13 cellular contexts compared by ENCODE assay signal in genomic region chr10:5843814-5844705, GRCh38. TPM values are rescaled to one million over a fixed set of nuclear protein-coding genes. Genes with fewer than 3 reads are reported as not detected.
A peak's percentile ranks its signal among the peaks of the same experiment; 100 is the strongest.
DNase-seq lines count a peak whose midpoint lies in the region; ATAC-seq and TF ChIP-seq lines count a peak whose summit lies in the region.
"Had no signal": no experiment of that assay in that cellular context is flagged by ENCODE, and none has a peak within 500 bp of the region (broad histone marks: within the 10 kb centered on the region; RNA-seq: fewer than 3 reads in every experiment).

No MANE protein-coding gene starts in this region.

- intact Hi-C loops in spleen (cut with DNase I; ENCODE audit: low total_unique reads), result no loop called here
- intact Hi-C loops in lower leg skin (cut with DNase I; ENCODE audit: low total_unique reads), result no loop called here

- 65 to 73% (median 68%) methylated on average over 9 of the region's 9 CpGs for WGBS in spleen, 5 donors
- 66 to 68% methylated on average over 9 of the region's 9 CpGs for WGBS in lower leg skin, 2 donors

- no peaks in the 10 kb centered on the region for H3K27me3 ChIP-seq in spleen (replicated peaks in 1 of 7)

- peaks cover 3 to 86% (median 48%) of the 10 kb centered on the region in 6 donors for H3K4me1 ChIP-seq in spleen

- TF ChIP-seq POLR2A in spleen (IDR thresholded peaks at IDR 0.05) (no peak), lower leg skin (IDR thresholded peaks at IDR 0.05) (no peak)

- TF ChIP-seq CTCF in spleen (IDR thresholded peaks at IDR 0.05 in 8 of 11, conservative IDR thresholded peaks at IDR 0.05 in 3 of 11) (no peak), lower leg skin (IDR thresholded peaks at IDR 0.05) (no peak)

- H3K36me3 ChIP-seq in spleen, result no peaks in the 10 kb centered on the region

- H3K27me3 Mint-ChIP-seq in activated T-cell treated with anti-CD3 and anti-CD28 coated beads, Interleukin-2, amount 50 U/mL, for 72 hours (ENCODE audit: low read depth), result peaks cover 12% of the 10 kb centered on the region
- no peaks in the 10 kb centered on the region for H3K27me3 Mint-ChIP-seq in activated naive CD8-positive, alpha-beta T cell treated with anti-CD3 and anti-CD28 coated beads for 36 hours

- peak overlapping the region; percentile 11 for H3K27ac Mint-ChIP-seq in activated T-cell treated with anti-CD3 and anti-CD28 coated beads, Interleukin-2, amount 50 U/mL, for 72 hours
- peak overlapping the region; percentile 87 for H3K27ac Mint-ChIP-seq in activated naive CD8-positive, alpha-beta T cell treated with anti-CD3 and anti-CD28 coated beads for 36 hours
- H3K27ac Mint-ChIP-seq: activated CD4-positive, alpha-beta T cell treated with anti-CD3 and anti-CD28 coated beads, Interleukin-2, amount 10 ng/mL, durations not matched to agents 7 days and 5 days had no signal

- DNase-seq in activated T-cell treated with anti-CD3 and anti-CD28 coated beads, Interleukin-2, amount 50 U/mL, for 72 hours, result peak in 1 of 2 donors; percentile 8
- DNase-seq in activated T-cell treated with anti-CD3 and anti-CD28 coated beads, Interleukin-2, amount 50 U/mL, for 48 hours, result no peak
- no peak for DNase-seq in activated naive CD8-positive, alpha-beta T cell treated with anti-CD3 and anti-CD28 coated beads for 36 hours
- DNase-seq in spleen (no peak), lower leg skin (ENCODE audit: low spot score in 2 of 2) (no peak)
- DNase-seq: activated CD4-positive, alpha-beta T cell treated with anti-CD3 and anti-CD28 coated beads, Interleukin-2, amount 10 ng/mL, durations not matched to agents 7 days and 5 days; activated gamma-delta T cell treated with Interleukin-2 at 50 U/mL for 16 hours; Calu3; hypothalamus; NCI-H446 had no signal

- peaks cover 40% of the 10 kb centered on the region for H3K4me1 Mint-ChIP-seq in activated T-cell treated with anti-CD3 and anti-CD28 coated beads, Interleukin-2, amount 50 U/mL, for 72 hours (ENCODE audit: low read depth)
- H3K4me1 Mint-ChIP-seq in activated naive CD8-positive, alpha-beta T cell treated with anti-CD3 and anti-CD28 coated beads for 36 hours, result peaks cover 30% of the 10 kb centered on the region

- no peaks in the 10 kb centered on the region for H3K9me3 ChIP-seq in spleen

- peak overlapping the region in 1 of 8 donors; percentile 21 for H3K4me3 ChIP-seq in spleen
- no peak overlapping the region for H3K4me3 ChIP-seq in lower leg skin (ENCODE audit: low read depth, poor library complexity, severe bottlenecking)

- H3K27ac ChIP-seq in spleen, result peak overlapping the region in 6 of 8 donors; percentile 9 to 85 (median 60)

- no peaks in the 10 kb centered on the region for H3K9me3 Mint-ChIP-seq in activated T-cell treated with anti-CD3 and anti-CD28 coated beads, Interleukin-2, amount 50 U/mL, for 72 hours
- H3K9me3 Mint-ChIP-seq in activated naive CD8-positive, alpha-beta T cell treated with anti-CD3 and anti-CD28 coated beads for 36 hours, result no peaks in the 10 kb centered on the region
- H3K9me3 Mint-ChIP-seq: activated CD4-positive, alpha-beta T cell treated with anti-CD3 and anti-CD28 coated beads, Interleukin-2, amount 10 ng/mL, durations not matched to agents 7 days and 5 days had no signal

- peak; percentile 65 to 74 for ATAC-seq in activated T-cell treated with anti-CD3 and anti-CD28 coated beads, Interleukin-2, amount 50 U/mL, for 72 hours (replicated peaks in 1 of 2)
- ATAC-seq in HG02798 (IDR thresholded peaks at IDR 0.05; ENCODE audit: poor library complexity, unreplicated experiment) (peak; percentile 21), GM21360 (IDR thresholded peaks at IDR 0.05; ENCODE audit: unreplicated experiment) (no peak), HG03460 (IDR thresholded peaks at IDR 0.05; ENCODE audit: unreplicated experiment) (no peak)

- H3K36me3 Mint-ChIP-seq in activated T-cell treated with anti-CD3 and anti-CD28 coated beads, Interleukin-2, amount 50 U/mL, for 72 hours (ENCODE audit: insufficient read depth in 2 of 2), result peaks cover 0 to 1% of the 10 kb centered on the region in 2 donors
- peaks cover 2% of the 10 kb centered on the region for H3K36me3 Mint-ChIP-seq in activated naive CD8-positive, alpha-beta T cell treated with anti-CD3 and anti-CD28 coated beads for 36 hours

- H3K4me3 Mint-ChIP-seq in activated T-cell treated with anti-CD3 and anti-CD28 coated beads, Interleukin-2, amount 50 U/mL, for 72 hours, result peak overlapping the region; percentile 53 to 55
- H3K4me3 Mint-ChIP-seq in activated naive CD8-positive, alpha-beta T cell treated with anti-CD3 and anti-CD28 coated beads for 36 hours, result peak overlapping the region; percentile 18
- H3K4me3 Mint-ChIP-seq: activated CD4-positive, alpha-beta T cell treated with anti-CD3 and anti-CD28 coated beads, Interleukin-2, amount 10 ng/mL, durations not matched to agents 7 days and 5 days had no signal

RNA-seq across cellular contexts. Expression of gene GDI2, which starts 30.8 kb away (rescaled TPM):
- total RNA-seq in activated T-cell treated with anti-CD3 and anti-CD28 coated beads, Interleukin-2, amount 50 U/mL, for 72 hours, result 100 to 1,000 TPM; 275 to 309 TPM
- 100 to 1,000 TPM; 335 to 339 TPM for total RNA-seq in activated naive CD8-positive, alpha-beta T cell treated with anti-CD3 and anti-CD28 coated beads for 36 hours
- total RNA-seq in spleen (100 to 1,000 TPM; 190 to 272 (median 211) TPM), lower leg skin (100 to 1,000 TPM; 219 to 281 (median 241) TPM)
- 100 to 1,000 TPM; 100 to 152 (median 146) TPM for polyA plus RNA-seq in spleen

RNA-seq across cellular contexts. Expression of gene ANKRD16, which starts 45.6 kb away (rescaled TPM):
- total RNA-seq in activated T-cell treated with anti-CD3 and anti-CD28 coated beads, Interleukin-2, amount 50 U/mL, for 72 hours, result 1 to 10 TPM; 3.9 to 5.8 TPM
- total RNA-seq in activated naive CD8-positive, alpha-beta T cell treated with anti-CD3 and anti-CD28 coated beads for 36 hours, result 1 to 10 TPM; 9.1 to 9.4 TPM
- 10 to 100 TPM in 1 of 7 donors, 1 to 10 TPM in 6; 5.8 to 10.5 (median 6.8) TPM for total RNA-seq in spleen
- polyA plus RNA-seq in spleen, result 1 to 10 TPM; 2.7 to 5.1 (median 4.3) TPM
- 10 to 100 TPM in 3 of 4 donors, 1 to 10 TPM in 1; 9.0 to 23.3 (median 16.6) TPM for total RNA-seq in lower leg skin

RNA-seq across cellular contexts. Expression of gene FBH1, which starts 46.0 kb away (rescaled TPM):
- total RNA-seq in activated T-cell treated with anti-CD3 and anti-CD28 coated beads, Interleukin-2, amount 50 U/mL, for 72 hours, result 10 to 100 TPM; 51.0 to 53.6 TPM
- total RNA-seq in activated naive CD8-positive, alpha-beta T cell treated with anti-CD3 and anti-CD28 coated beads for 36 hours, result 10 to 100 TPM; 48.7 to 49.0 TPM
- total RNA-seq in spleen, result 100 to 1,000 TPM; 101 to 118 (median 111) TPM
- 10 to 100 TPM; 33.4 to 47.8 (median 40.9) TPM for polyA plus RNA-seq in spleen
- 100 to 1,000 TPM in 1 of 4 donors, 10 to 100 TPM in 3; 76.0 to 100 (median 92.2) TPM for total RNA-seq in lower leg skin

Comparison
In these comparisons a context has a peak if more than half of its experiments do, and no peak if none do; other contexts are left out.
1. ATAC-seq: peak in activated T-cell treated with anti-CD3 and anti-CD28 coated beads, Interleukin-2, amount 50 U/mL, for 72 hours (2 of 2) and HG02798 (single experiment); none in GM21360 (single experiment) and HG03460 (single experiment).